17 cellular contexts compared by ENCODE assay signal in the genomic region with DNA sequence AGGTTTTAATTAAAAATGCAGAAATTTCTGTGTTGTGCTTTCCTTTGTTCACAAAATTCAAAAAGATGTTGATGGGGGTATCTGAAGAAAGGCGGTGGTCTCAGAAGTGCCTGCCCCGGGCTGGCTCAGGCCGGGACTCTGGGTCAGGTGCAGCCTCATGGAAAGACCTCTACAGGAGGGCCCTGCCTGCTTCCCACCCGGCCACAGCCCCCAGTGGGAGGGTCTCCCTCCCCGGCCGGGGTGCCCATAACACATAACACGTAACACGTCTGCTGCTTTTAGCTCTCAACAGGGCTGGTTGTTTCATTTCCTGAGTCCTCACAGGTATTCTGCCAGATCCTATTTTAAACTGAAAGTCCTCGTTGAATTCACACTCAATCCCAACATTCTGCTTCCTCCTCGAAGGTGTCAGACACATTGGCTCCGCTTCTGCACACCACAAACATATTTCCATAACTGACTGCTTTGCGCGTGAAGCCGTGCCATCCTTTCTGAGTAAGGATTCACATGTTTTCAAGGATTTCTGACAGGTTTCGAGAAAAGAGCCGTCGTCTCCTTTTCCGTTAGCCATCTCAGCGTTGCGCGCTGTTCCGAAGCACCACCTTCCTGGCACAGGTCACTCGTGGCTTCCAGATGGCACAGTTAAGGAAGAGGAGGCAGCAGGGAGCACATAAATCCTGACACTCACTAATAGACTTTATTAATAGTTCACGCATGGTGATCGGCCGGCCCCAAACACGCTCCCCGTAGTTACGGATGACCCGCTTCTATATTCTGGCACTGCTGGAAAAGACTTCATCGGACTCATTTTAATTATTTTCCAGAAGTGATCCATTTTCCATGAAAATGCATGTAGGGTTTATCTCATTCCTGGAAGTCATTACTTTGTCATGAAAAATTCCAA.
A peak's percentile ranks its signal among the peaks of the same experiment; 100 is the strongest.
DNase-seq lines count a peak whose midpoint lies in the region; ATAC-seq and TF ChIP-seq lines count a peak whose summit lies in the region.
"Had no signal": no experiment of that assay in that cellular context is flagged by ENCODE, and none has a peak within 500 bp of the region (broad histone marks: within the 10 kb centered on the region; RNA-seq: fewer than 3 reads in every experiment).

No MANE protein-coding gene starts in this region.

- H3K4me1 Mint-ChIP-seq in chondrocyte (ENCODE audit: low read depth), result no peaks in the 10 kb centered on the region
- H3K4me1 Mint-ChIP-seq: CD8-positive, alpha-beta memory T cell had no signal

- TF ChIP-seq RAD21 in neural cell (conservative IDR thresholded peaks at IDR 0.05), result no peak

- H3K27ac ChIP-seq in RWPE2 (ENCODE audit: poor library complexity, severe bottlenecking) (no peak overlapping the region), neural cell (ENCODE audit: low read length) (no peak overlapping the region)

- peaks cover 11% of the 10 kb centered on the region for H3K9me3 Mint-ChIP-seq in chondrocyte (ENCODE audit: low read depth)
- H3K9me3 Mint-ChIP-seq: CD8-positive, alpha-beta memory T cell had no signal

- H3K27me3 Mint-ChIP-seq in chondrocyte (ENCODE audit: low read depth), result no peaks in the 10 kb centered on the region

- no peaks in the 10 kb centered on the region for H3K36me3 Mint-ChIP-seq in chondrocyte (ENCODE audit: low read depth)
- H3K36me3 Mint-ChIP-seq: CD8-positive, alpha-beta memory T cell had no signal

- ATAC-seq in RWPE2 (ENCODE audit: low read depth), result no peak
- ATAC-seq in HG02852 (IDR thresholded peaks at IDR 0.05; ENCODE audit: unreplicated experiment), result no peak
- ATAC-seq: HepG2, PC-3 had no signal

- no peaks in the 10 kb centered on the region for H3K9me2 ChIP-seq in neural cell (ENCODE audit: insufficient read depth, low read length)

- no peak overlapping the region for H3K4me2 ChIP-seq in neural cell (ENCODE audit: low read length)

- no peaks in the 10 kb centered on the region for H3K27me3 ChIP-seq in RWPE2 (ENCODE audit: insufficient read depth, poor library complexity, severe bottlenecking)
- no peaks in the 10 kb centered on the region for H3K27me3 ChIP-seq in neural cell (ENCODE audit: insufficient read depth, low read depth, low read length)

- H3K27ac Mint-ChIP-seq in chondrocyte (ENCODE audit: unreplicated experiment), result no peak overlapping the region
- H3K27ac Mint-ChIP-seq: CD8-positive, alpha-beta memory T cell had no signal

- H3K9me3 ChIP-seq in RWPE2 (ENCODE audit: severe bottlenecking) (no peaks in the 10 kb centered on the region), neural cell (ENCODE audit: low read length) (no peaks in the 10 kb centered on the region)

- H3K9ac ChIP-seq in neural cell (ENCODE audit: low read length), result no peak overlapping the region

- no peaks in the 10 kb centered on the region for H4K20me1 ChIP-seq in neural cell (ENCODE audit: insufficient read depth)

- no peak overlapping the region for H2AFZ ChIP-seq in neural cell (ENCODE audit: low read depth, low read length)

- TF ChIP-seq CTCF in RWPE2 (IDR thresholded peaks at IDR 0.05; ENCODE audit: poor library complexity, severe bottlenecking) (no peak), chondrocyte (IDR thresholded peaks at IDR 0.05) (no peak), neural cell (IDR thresholded peaks at IDR 0.05; ENCODE audit: poor library complexity, severe bottlenecking) (no peak)

- H3K4me3 Mint-ChIP-seq in chondrocyte (ENCODE audit: unreplicated experiment), result no peak overlapping the region
- H3K4me3 Mint-ChIP-seq: CD8-positive, alpha-beta memory T cell had no signal

- no peaks in the 10 kb centered on the region for H3K79me2 ChIP-seq in neural cell (replicated peaks; ENCODE audit: insufficient read depth, low read length)

- DNase-seq in RWPE2 (ENCODE audit: low spot score), result peak; percentile 24
- peak; percentile 60 for DNase-seq in chondrocyte (ENCODE audit: low spot score)
- peak; percentile 11 for DNase-seq in superior temporal gyrus (ENCODE audit: extremely low spot score)
- DNase-seq in central memory CD4-positive, alpha-beta T cell, result no peak
- no peak for DNase-seq in DMS 273 (lab: John Stamatoyannopoulos, UW; ENCODE audit: unreplicated experiment)
- DNase-seq: ACHN; CD8-positive, alpha-beta memory T cell; KBM-7; NCI-H1105; NCI-H1694; NCI-H2081 treated with DMSO at 0.1 percent for 48 hours; PC-3; RPMI8226; SIG-M5 had no signal

- H3F3A ChIP-seq in neural cell (ENCODE audit: insufficient read depth, low read length, poor library complexity, severe bottlenecking), result no peaks in the 10 kb centered on the region

- TF ChIP-seq EP300 in neural cell (conservative IDR thresholded peaks at IDR 0.05; ENCODE audit: poor library complexity, severe bottlenecking), result no peak

- H3K4me3 ChIP-seq in RWPE2 (ENCODE audit: severe bottlenecking) (no peak overlapping the region), neural cell (ENCODE audit: low read length) (no peak overlapping the region)

- no peaks in the 10 kb centered on the region for H3K4me1 ChIP-seq in RWPE2 (ENCODE audit: insufficient read depth, poor library complexity, severe bottlenecking)

- H3K36me3 ChIP-seq in RWPE2 (ENCODE audit: low read depth) (no peaks in the 10 kb centered on the region), neural cell (ENCODE audit: insufficient read depth, low read length) (no peaks in the 10 kb centered on the region)

TF ChIP-seq in neural cell, 6 proteins besides CTCF, POLR2A, EP300 and RAD21:
- no peak for TF ChIP-seq SMC3 (conservative IDR thresholded peaks at IDR 0.05; ENCODE audit: poor library complexity)
- peak; percentile 22 for TF ChIP-seq POLR2AphosphoS5 (IDR thresholded peaks at IDR 0.05)
- TF ChIP-seq MXI1 (conservative IDR thresholded peaks at IDR 0.05; ENCODE audit: poor library complexity, severe bottlenecking), result no peak

Comparison
In these comparisons a context has a peak if more than half of its experiments do, and no peak if none do; other contexts are left out.
1. DNase-seq: peak in RWPE2 (single experiment), chondrocyte (single experiment) and superior temporal gyrus (single experiment); none in central memory CD4-positive, alpha-beta T cell (single experiment) and DMS 273 (single experiment).